2 cellular contexts compared by ENCODE assay signal in the genomic region with DNA sequence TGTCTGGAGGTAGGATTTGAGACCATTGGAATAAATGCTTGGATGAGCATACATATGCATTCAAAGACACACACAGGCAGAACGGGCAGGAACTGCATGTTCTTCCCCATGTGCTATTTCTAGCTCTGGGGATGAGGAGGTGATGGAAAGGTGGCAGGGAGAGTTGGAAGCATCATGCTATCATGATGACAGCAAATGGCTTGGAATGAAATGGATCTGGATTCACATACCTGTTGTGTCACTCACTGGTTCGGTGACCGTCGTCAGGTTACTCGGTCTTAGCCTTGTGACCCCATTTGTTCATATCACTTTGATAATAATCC.
TF ChIP-seq lines count a peak whose summit lies in the region.

No MANE protein-coding gene starts in this region.

TF ChIP-seq in liver, 16 proteins besides CTCF, POLR2A, EP300 and RAD21:
- TF ChIP-seq SP1 (IDR thresholded peaks at IDR 0.05): no peak
- no peak for TF ChIP-seq FOXA2 (IDR thresholded peaks at IDR 0.05)
- TF ChIP-seq GABPA (IDR thresholded peaks at IDR 0.05 in 1 of 2, conservative IDR thresholded peaks at IDR 0.05 in 1 of 2): no peak
- TF ChIP-seq NR2F2 (IDR thresholded peaks at IDR 0.05): no peak
- no peak for TF ChIP-seq EGR1 (IDR thresholded peaks at IDR 0.05; ENCODE audit: low read depth in 2 of 2)
- TF ChIP-seq JUND (IDR thresholded peaks at IDR 0.05): no peak
- no peak for TF ChIP-seq TAF1 (conservative IDR thresholded peaks at IDR 0.05)
- TF ChIP-seq, protein P1, sequence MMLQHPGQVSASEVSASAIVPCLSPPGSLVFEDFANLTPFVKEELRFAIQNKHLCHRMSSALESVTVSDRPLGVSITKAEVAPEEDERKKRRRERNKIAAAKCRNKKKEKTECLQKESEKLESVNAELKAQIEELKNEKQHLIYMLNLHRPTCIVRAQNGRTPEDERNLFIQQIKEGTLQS (IDR thresholded peaks at IDR 0.05): no peak
- TF ChIP-seq RXRA (IDR thresholded peaks at IDR 0.05): no peak

TF ChIP-seq in HepG2, 621 proteins besides CTCF, POLR2A, EP300 and RAD21:
- TF ChIP-seq, protein P2, sequence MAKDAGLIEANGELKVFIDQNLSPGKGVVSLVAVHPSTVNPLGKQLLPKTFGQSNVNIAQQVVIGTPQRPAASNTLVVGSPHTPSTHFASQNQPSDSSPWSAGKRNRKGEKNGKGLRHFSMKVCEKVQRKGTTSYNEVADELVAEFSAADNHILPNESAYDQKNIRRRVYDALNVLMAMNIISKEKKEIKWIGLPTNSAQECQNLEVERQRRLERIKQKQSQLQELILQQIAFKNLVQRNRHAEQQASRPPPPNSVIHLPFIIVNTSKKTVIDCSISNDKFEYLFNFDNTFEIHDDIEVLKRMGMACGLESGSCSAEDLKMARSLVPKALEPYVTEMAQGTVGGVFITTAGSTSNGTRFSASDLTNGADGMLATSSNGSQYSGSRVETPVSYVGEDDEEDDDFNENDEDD (CRISPR knock-in tag; IDR thresholded peaks at IDR 0.05; ENCODE audit: borderline replicate concordance): no peak
- TF ChIP-seq TBL1XR1 (IDR thresholded peaks at IDR 0.05; ENCODE audit: borderline replicate concordance, low read length, partially characterized antibody) (no peak), HNRNPK (IDR thresholded peaks at IDR 0.05; ENCODE audit: low read depth, low read length, poor library complexity, severe bottlenecking) (no peak), RFX5 (IDR thresholded peaks at IDR 0.05; ENCODE audit: low read depth, low read length) (no peak), CEBPB (IDR thresholded peaks at IDR 0.05; ENCODE audit: borderline replicate concordance, low read depth, low read length) (no peak), FOSL1 (CRISPR knock-in tag; IDR thresholded peaks at IDR 0.05; ENCODE audit: borderline replicate concordance) (no peak)
- TF ChIP-seq, protein P3, sequence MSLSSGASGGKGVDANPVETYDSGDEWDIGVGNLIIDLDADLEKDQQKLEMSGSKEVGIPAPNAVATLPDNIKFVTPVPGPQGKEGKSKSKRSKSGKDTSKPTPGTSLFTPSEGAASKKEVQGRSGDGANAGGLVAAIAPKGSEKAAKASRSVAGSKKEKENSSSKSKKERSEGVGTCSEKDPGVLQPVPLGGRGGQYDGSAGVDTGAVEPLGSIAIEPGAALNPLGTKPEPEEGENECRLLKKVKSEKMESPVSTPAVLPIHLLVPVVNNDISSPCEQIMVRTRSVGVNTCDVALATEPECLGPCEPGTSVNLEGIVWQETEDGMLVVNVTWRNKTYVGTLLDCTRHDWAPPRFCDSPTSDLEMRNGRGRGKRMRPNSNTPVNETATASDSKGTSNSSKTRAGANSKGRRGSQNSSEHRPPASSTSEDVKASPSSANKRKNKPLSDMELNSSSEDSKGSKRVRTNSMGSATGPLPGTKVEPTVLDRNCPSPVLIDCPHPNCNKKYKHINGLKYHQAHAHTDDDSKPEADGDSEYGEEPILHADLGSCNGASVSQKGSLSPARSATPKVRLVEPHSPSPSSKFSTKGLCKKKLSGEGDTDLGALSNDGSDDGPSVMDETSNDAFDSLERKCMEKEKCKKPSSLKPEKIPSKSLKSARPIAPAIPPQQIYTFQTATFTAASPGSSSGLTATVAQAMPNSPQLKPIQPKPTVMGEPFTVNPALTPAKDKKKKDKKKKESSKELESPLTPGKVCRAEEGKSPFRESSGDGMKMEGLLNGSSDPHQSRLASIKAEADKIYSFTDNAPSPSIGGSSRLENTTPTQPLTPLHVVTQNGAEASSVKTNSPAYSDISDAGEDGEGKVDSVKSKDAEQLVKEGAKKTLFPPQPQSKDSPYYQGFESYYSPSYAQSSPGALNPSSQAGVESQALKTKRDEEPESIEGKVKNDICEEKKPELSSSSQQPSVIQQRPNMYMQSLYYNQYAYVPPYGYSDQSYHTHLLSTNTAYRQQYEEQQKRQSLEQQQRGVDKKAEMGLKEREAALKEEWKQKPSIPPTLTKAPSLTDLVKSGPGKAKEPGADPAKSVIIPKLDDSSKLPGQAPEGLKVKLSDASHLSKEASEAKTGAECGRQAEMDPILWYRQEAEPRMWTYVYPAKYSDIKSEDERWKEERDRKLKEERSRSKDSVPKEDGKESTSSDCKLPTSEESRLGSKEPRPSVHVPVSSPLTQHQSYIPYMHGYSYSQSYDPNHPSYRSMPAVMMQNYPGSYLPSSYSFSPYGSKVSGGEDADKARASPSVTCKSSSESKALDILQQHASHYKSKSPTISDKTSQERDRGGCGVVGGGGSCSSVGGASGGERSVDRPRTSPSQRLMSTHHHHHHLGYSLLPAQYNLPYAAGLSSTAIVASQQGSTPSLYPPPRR (CRISPR knock-in tag; IDR thresholded peaks at IDR 0.05; ENCODE audit: borderline replicate concordance): no peak
